In genomic region chr6:113381957-113382356, GRCh38 we compare ENCODE assay signal across 8 cellular contexts.
DNase-seq lines count a peak whose midpoint lies in the region; ATAC-seq and TF ChIP-seq lines count a peak whose summit lies in the region.

No MANE protein-coding gene starts in this region.

- peak; percentile 19 for DNase-seq in NB4 (ENCODE audit: low read depth)
- peak in 3 of 4 donors; percentile 34 to 45 (median 38) for DNase-seq in body of pancreas
- DNase-seq in activated CD4-positive, alpha-beta memory T cell treated with anti-CD3 and anti-CD28 coated beads for 36 hours, result no peak
- no peak for DNase-seq in activated CD8-positive, alpha-beta memory T cell treated with anti-CD3 and anti-CD28 coated beads, Interleukin-2, amount 10 ng/mL, durations not matched to agents 7 days and 5 days
- DNase-seq in activated CD8-positive, alpha-beta memory T cell treated with anti-CD3 and anti-CD28 coated beads for 24 hours, result no peak
- no peak for DNase-seq in stimulated activated CD4-positive, alpha-beta T cell treated with anti-CD3 and anti-CD28 coated beads, Interleukin-15, amount 100 ng/mL, for 24 hours

- no peak overlapping the region for H3K27ac Mint-ChIP-seq in activated CD4-positive, alpha-beta memory T cell treated with anti-CD3 and anti-CD28 coated beads for 36 hours
- no peak overlapping the region for H3K27ac Mint-ChIP-seq in activated CD8-positive, alpha-beta memory T cell treated with anti-CD3 and anti-CD28 coated beads, Interleukin-2, amount 10 ng/mL, durations not matched to agents 7 days and 5 days

- ATAC-seq in GM18868 (IDR thresholded peaks at IDR 0.05; ENCODE audit: unreplicated experiment), result peak; percentile 89
- peak; percentile 80 for ATAC-seq in HG02642 (IDR thresholded peaks at IDR 0.05; ENCODE audit: poor library complexity, unreplicated experiment)
- ATAC-seq in body of pancreas, result no peak
- no peak for ATAC-seq in activated CD8-positive, alpha-beta memory T cell treated with anti-CD3 and anti-CD28 coated beads, Interleukin-2, amount 10 ng/mL, durations not matched to agents 7 days and 5 days

- POLR2A ChIA-PET in activated CD4-positive, alpha-beta memory T cell treated with anti-CD3 and anti-CD28 coated beads for 36 hours (lab: Charles Lee), result no interaction called here

- H3K27ac ChIP-seq in body of pancreas, result no peak overlapping the region

- no peaks in the 10 kb centered on the region for H3K36me3 ChIP-seq in body of pancreas (replicated peaks in 1 of 2; ENCODE audit: insufficient read depth in 1 of 2, low read depth in 2 of 2)

- H3K36me3 Mint-ChIP-seq in activated CD4-positive, alpha-beta memory T cell treated with anti-CD3 and anti-CD28 coated beads for 36 hours, result no peaks in the 10 kb centered on the region
- H3K36me3 Mint-ChIP-seq in activated CD8-positive, alpha-beta memory T cell treated with anti-CD3 and anti-CD28 coated beads, Interleukin-2, amount 10 ng/mL, durations not matched to agents 7 days and 5 days, result no peaks in the 10 kb centered on the region

- H3K4me1 Mint-ChIP-seq in activated CD4-positive, alpha-beta memory T cell treated with anti-CD3 and anti-CD28 coated beads for 36 hours (ENCODE audit: low read depth), result no peaks in the 10 kb centered on the region
- H3K4me1 Mint-ChIP-seq in activated CD8-positive, alpha-beta memory T cell treated with anti-CD3 and anti-CD28 coated beads, Interleukin-2, amount 10 ng/mL, durations not matched to agents 7 days and 5 days, result no peaks in the 10 kb centered on the region

- H3K9me3 ChIP-seq in body of pancreas, result no peaks in the 10 kb centered on the region

- peaks cover 4% of the 10 kb centered on the region for H3K4me1 ChIP-seq in body of pancreas

- H3K27me3 ChIP-seq in body of pancreas, result no peaks in the 10 kb centered on the region

- H3K4me3 ChIP-seq in NB4 (ENCODE audit: low read depth, low read length) (no peak overlapping the region), body of pancreas (no peak overlapping the region)

- H3K9me3 Mint-ChIP-seq in activated CD4-positive, alpha-beta memory T cell treated with anti-CD3 and anti-CD28 coated beads for 36 hours, result no peaks in the 10 kb centered on the region
- no peaks in the 10 kb centered on the region for H3K9me3 Mint-ChIP-seq in activated CD8-positive, alpha-beta memory T cell treated with anti-CD3 and anti-CD28 coated beads, Interleukin-2, amount 10 ng/mL, durations not matched to agents 7 days and 5 days (ENCODE audit: low read depth)

- TF ChIP-seq CTCF in NB4 (IDR thresholded peaks at IDR 0.05; ENCODE audit: low read depth, low read length), result no peak
- TF ChIP-seq CTCF in body of pancreas (IDR thresholded peaks at IDR 0.05), result no peak

- intact Hi-C loops in body of pancreas (cut with DNase I), result no loop called here
- intact Hi-C loops in activated CD4-positive, alpha-beta memory T cell treated with anti-CD3 and anti-CD28 coated beads for 36 hours (cut with micrococcal nuclease), result no loop called here

- 35 to 46% methylated on average over 2 of the region's 2 CpGs for WGBS in body of pancreas, 2 donors

- CTCF ChIA-PET in activated CD4-positive, alpha-beta memory T cell treated with anti-CD3 and anti-CD28 coated beads for 36 hours (lab: Charles Lee), result no interaction called here
- CTCF ChIA-PET in activated CD8-positive, alpha-beta memory T cell treated with anti-CD3 and anti-CD28 coated beads, Interleukin-2, amount 10 ng/mL, durations not matched to agents 7 days and 5 days (lab: Charles Lee), result no interaction called here

- no peaks in the 10 kb centered on the region for H3K27me3 Mint-ChIP-seq in activated CD4-positive, alpha-beta memory T cell treated with anti-CD3 and anti-CD28 coated beads for 36 hours
- no peaks in the 10 kb centered on the region for H3K27me3 Mint-ChIP-seq in activated CD8-positive, alpha-beta memory T cell treated with anti-CD3 and anti-CD28 coated beads, Interleukin-2, amount 10 ng/mL, durations not matched to agents 7 days and 5 days

- no peak overlapping the region for H3K4me3 Mint-ChIP-seq in activated CD4-positive, alpha-beta memory T cell treated with anti-CD3 and anti-CD28 coated beads for 36 hours
- no peak overlapping the region for H3K4me3 Mint-ChIP-seq in activated CD8-positive, alpha-beta memory T cell treated with anti-CD3 and anti-CD28 coated beads, Interleukin-2, amount 10 ng/mL, durations not matched to agents 7 days and 5 days

- TF ChIP-seq POLR2A in NB4 (IDR thresholded peaks at IDR 0.05; ENCODE audit: extremely low read depth, insufficient read length) (no peak), body of pancreas (IDR thresholded peaks at IDR 0.05) (no peak)

Comparison
In these comparisons a context has a peak if more than half of its experiments do, and no peak if none do; other contexts are left out.
1. ATAC-seq: peak in GM18868 (single experiment) and HG02642 (single experiment); none in body of pancreas (single experiment) and activated CD8-positive, alpha-beta memory T cell treated with anti-CD3 and anti-CD28 coated beads, Interleukin-2, amount 10 ng/mL, durations not matched to agents 7 days and 5 days (single experiment).
2. DNase-seq: peak in NB4 (single experiment) and body of pancreas (3 of 4); none in activated CD4-positive, alpha-beta memory T cell treated with anti-CD3 and anti-CD28 coated beads for 36 hours (single experiment), activated CD8-positive, alpha-beta memory T cell treated with anti-CD3 and anti-CD28 coated beads, Interleukin-2, amount 10 ng/mL, durations not matched to agents 7 days and 5 days (single experiment), activated CD8-positive, alpha-beta memory T cell treated with anti-CD3 and anti-CD28 coated beads for 24 hours (single experiment) and stimulated activated CD4-positive, alpha-beta T cell treated with anti-CD3 and anti-CD28 coated beads, Interleukin-15, amount 100 ng/mL, for 24 hours (single experiment).